ENCODE assay signal across 11 cellular contexts in the genomic region with DNA sequence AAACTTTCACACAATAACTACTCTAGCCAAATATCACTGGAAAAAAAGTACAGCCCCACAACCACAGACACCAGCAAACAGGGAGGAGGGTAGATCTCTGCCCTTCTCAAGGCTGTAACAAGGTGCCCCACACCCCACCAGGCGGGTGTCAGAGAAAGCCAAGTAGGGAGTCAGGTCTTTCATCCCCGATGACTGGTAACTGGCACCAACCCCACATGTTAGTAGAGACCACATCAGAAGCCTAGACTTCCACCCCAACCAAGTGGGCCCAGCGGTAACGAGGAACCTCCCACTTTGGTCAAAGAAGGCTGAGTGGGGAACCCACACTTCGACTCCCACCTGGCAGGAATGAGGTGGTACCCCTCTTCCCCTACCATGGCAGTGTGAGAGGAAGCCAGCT. TPM values are rescaled to one million over a fixed set of nuclear protein-coding genes. Genes with fewer than 3 reads are reported as not detected.
DNase-seq lines count a peak whose midpoint lies in the region; TF ChIP-seq lines count a peak whose summit lies in the region.
"Had no signal": no experiment of that assay in that cellular context is flagged by ENCODE, and none has a peak within 500 bp of the region (broad histone marks: within the 10 kb centered on the region; RNA-seq: fewer than 3 reads in every experiment).

No MANE protein-coding gene starts in this region.

- H3K36me3 ChIP-seq in esophagus muscularis mucosa (peaks cover 0 to 4% (median 0%) of the 10 kb centered on the region in 4 donors), colonic mucosa (no peaks in the 10 kb centered on the region)

- DNase-seq in activated T-cell treated with anti-CD3 and anti-CD28 coated beads for 4 hours (peak; percentile 4), esophagus muscularis mucosa (ENCODE audit: extremely low spot score) (peak; percentile 62), NCI-H774 (lab: John Stamatoyannopoulos, UW) (no peak), HuH-7 (ENCODE audit: low spot score) (no peak), colonic mucosa (no peak), foreskin melanocyte (no peak)
- DNase-seq in stimulated activated CD8-positive, alpha-beta memory T cell treated with anti-CD3 and anti-CD28 coated beads, Interleukin-7, amount 100 ng/mL, for 24 hours (ENCODE audit: low read depth) = peak; percentile 3
- DNase-seq: DMS 273 treated with DMSO at 0.1 percent for 48 hours, kidney, NCI-H526 treated with DMSO at 0.1 percent for 48 hours had no signal

- no peak for TF ChIP-seq EP300 in esophagus muscularis mucosa (IDR thresholded peaks at IDR 0.05)

- WGBS in esophagus muscularis mucosa = 100% methylated on average over 4 of the region's 5 CpGs

- H3K9me3 ChIP-seq in esophagus muscularis mucosa = no peaks in the 10 kb centered on the region
- no peaks in the 10 kb centered on the region for H3K9me3 ChIP-seq in colonic mucosa

- intact Hi-C loops in esophagus muscularis mucosa (cut with DNase I) = no loop called here
- intact Hi-C loops in colonic mucosa (cut with DNase I) = no loop called here

- H3K4me3 ChIP-seq in esophagus muscularis mucosa = no peak overlapping the region
- H3K4me3 ChIP-seq in colonic mucosa = no peak overlapping the region

- no peaks in the 10 kb centered on the region for H3K27me3 ChIP-seq in esophagus muscularis mucosa
- no peaks in the 10 kb centered on the region for H3K27me3 ChIP-seq in colonic mucosa

- TF ChIP-seq POLR2A in esophagus muscularis mucosa (IDR thresholded peaks at IDR 0.05; ENCODE audit: low read depth) = no peak

- TF ChIP-seq CTCF in VCaP (conservative IDR thresholded peaks at IDR 0.05) = no peak
- no peak for TF ChIP-seq CTCF in esophagus muscularis mucosa (IDR thresholded peaks at IDR 0.05)
- no peak for TF ChIP-seq CTCF in colonic mucosa (IDR thresholded peaks at IDR 0.05)

- no peak overlapping the region for H3K9ac ChIP-seq in colonic mucosa (ENCODE audit: low read depth in 2 of 2, low read length in 2 of 2)

- peak overlapping the region; percentile 63 for H3K27ac ChIP-seq in VCaP
- H3K27ac ChIP-seq in esophagus muscularis mucosa (replicated peaks in 1 of 4) = no peak overlapping the region
- H3K27ac ChIP-seq in colonic mucosa = no peak overlapping the region

- H3K4me1 ChIP-seq in esophagus muscularis mucosa (no peaks in the 10 kb centered on the region), colonic mucosa (no peaks in the 10 kb centered on the region)

RNA-seq across cellular contexts. Expression of a gene that starts 16.4 kb away (rescaled TPM):
- total RNA-seq in esophagus muscularis mucosa (10 to 100 TPM; 14.8 to 26.2 (median 17.8) TPM), colonic mucosa (10 to 100 TPM; 14.5 to 21.7 TPM)

RNA-seq across cellular contexts. Expression of a gene that starts 48.3 kb away (rescaled TPM):
- 1 to 10 TPM; 2.0 to 2.9 (median 2.6) TPM for total RNA-seq in esophagus muscularis mucosa
- total RNA-seq in colonic mucosa = 10 to 100 TPM in 1 of 2 donors, 1 to 10 TPM in 1; 7.7 to 16.4 TPM

Comparison
In these comparisons a context has a peak if more than half of its experiments do, and no peak if none do; other contexts are left out.
1. DNase-seq: peak in activated T-cell treated with anti-CD3 and anti-CD28 coated beads for 4 hours (single experiment), esophagus muscularis mucosa (single experiment) and stimulated activated CD8-positive, alpha-beta memory T cell treated with anti-CD3 and anti-CD28 coated beads, Interleukin-7, amount 100 ng/mL, for 24 hours (single experiment); none in NCI-H774 (single experiment), HuH-7 (single experiment), colonic mucosa (single experiment) and foreskin melanocyte (single experiment).